Comparison of ENCODE assay signal across 8 cellular contexts in the genomic region with DNA sequence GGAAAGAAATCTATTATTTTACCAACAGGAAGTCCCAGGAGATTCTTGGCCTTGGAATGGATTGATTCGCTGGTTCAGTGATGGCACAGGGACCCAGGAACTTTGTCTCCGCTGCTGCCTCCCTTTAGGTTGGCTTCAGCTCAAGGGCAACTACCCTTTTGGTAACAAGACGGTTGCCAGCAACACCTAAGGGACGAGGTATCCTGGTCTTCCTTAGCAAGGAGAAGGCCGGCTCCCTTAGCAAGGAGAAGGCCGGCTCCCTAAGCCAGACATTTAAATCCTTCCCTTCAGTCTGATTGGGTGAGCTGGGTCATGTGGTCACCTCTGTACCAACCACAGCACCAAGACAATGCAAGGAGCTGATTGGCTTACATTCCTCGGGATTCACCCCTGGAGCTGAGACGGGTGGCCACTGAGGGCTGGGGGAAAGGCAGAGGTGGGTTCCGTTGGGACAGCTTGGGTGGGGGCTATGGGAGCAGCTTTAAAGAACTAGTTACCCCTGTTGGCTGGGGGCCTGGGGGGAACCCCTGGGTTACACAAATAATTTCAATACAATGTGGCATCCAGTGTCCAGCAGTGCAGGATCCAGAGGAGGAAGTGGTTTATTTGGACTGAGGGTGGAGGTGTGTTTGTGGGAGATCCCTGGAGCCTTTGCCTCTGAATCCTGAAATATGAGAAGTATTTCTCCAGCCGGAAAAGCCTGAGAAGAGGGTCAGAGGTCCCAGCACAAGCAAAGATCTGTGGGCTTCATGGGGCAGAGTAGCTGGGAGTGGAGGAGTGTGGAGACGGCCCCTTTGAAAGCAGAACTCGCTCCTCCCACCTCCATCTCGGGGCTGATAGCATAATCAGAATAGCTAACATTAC. TPM values are rescaled to one million over a fixed set of nuclear protein-coding genes. Genes with fewer than 3 reads are reported as not detected.
DNase-seq lines count a peak whose midpoint lies in the region; ATAC-seq and TF ChIP-seq lines count a peak whose summit lies in the region.

No MANE protein-coding gene starts in this region.

- no peak for TF ChIP-seq CTCF in Caco-2 (IDR thresholded peaks at IDR 0.05; ENCODE audit: insufficient read depth in 1 of 2, low read depth in 1 of 2, low read length in 1 of 2, severe bottlenecking in 1 of 2, unreplicated experiment in 1 of 2)
- TF ChIP-seq CTCF in neural progenitor cell (IDR thresholded peaks at IDR 0.05) = no peak
- TF ChIP-seq CTCF in natural killer cell (IDR thresholded peaks at IDR 0.05) = no peak

- H3K4me1 Mint-ChIP-seq in Caco-2 (ENCODE audit: low read depth, unreplicated experiment) (peaks cover 17% of the 10 kb centered on the region), neural progenitor cell (peaks cover 38% of the 10 kb centered on the region), natural killer cell (peaks cover 13 to 15% of the 10 kb centered on the region in 2 donors)

- H4K20me1 ChIP-seq in neural progenitor cell (ENCODE audit: low read depth) = no peaks in the 10 kb centered on the region

- H3K9me3 ChIP-seq in Caco-2 (no peaks in the 10 kb centered on the region), ectodermal cell (ENCODE audit: control insufficient read depth, low read length) (no peaks in the 10 kb centered on the region), neural progenitor cell (ENCODE audit: low read depth) (no peaks in the 10 kb centered on the region)

- H3K4me3 ChIP-seq in Caco-2 (ENCODE audit: low read depth, low read length) = 0 out of 2 replicates have a peak overlapping the region, but pooled peaks have one; percentile 16
- no peak overlapping the region for H3K4me3 ChIP-seq in ectodermal cell (ENCODE audit: insufficient read depth, low read depth, low read length)
- H3K4me3 ChIP-seq in neural progenitor cell = peak overlapping the region; percentile 13

- H3K36me3 ChIP-seq in Caco-2 (ENCODE audit: control insufficient read depth, insufficient read depth, low read length) (no peaks in the 10 kb centered on the region), ectodermal cell (ENCODE audit: control insufficient read depth, insufficient read depth, low read length) (no peaks in the 10 kb centered on the region), neural progenitor cell (no peaks in the 10 kb centered on the region)

- intact Hi-C loops in Caco-2 (cut with micrococcal nuclease; ENCODE audit: unreplicated experiment) (no loop called here), natural killer cell (cut with micrococcal nuclease) (no loop called here)

- peaks cover 28% of the 10 kb centered on the region for H3F3A ChIP-seq in neural progenitor cell (ENCODE audit: low read depth)

- POLR2A ChIA-PET in Caco-2 (lab: Charles Lee) = interaction anchor here (1.0 to 1.7 kb wide), 3 partner anchors 19 to 106 kb away, joined by 4 to 12 read pairs (median 6); partner anchors contain the start of gene CLIC4

- WGBS in ectodermal cell, 2 experiments = 54 to 56% methylated on average over 12 to 13 of the region's 13 CpGs

- peak overlapping the region; percentile 70 for H3K4me2 ChIP-seq in neural progenitor cell

- no peaks in the 10 kb centered on the region for H3K9me3 Mint-ChIP-seq in Caco-2 (ENCODE audit: unreplicated experiment)
- H3K9me3 Mint-ChIP-seq in neural progenitor cell = no peaks in the 10 kb centered on the region
- no peaks in the 10 kb centered on the region for H3K9me3 Mint-ChIP-seq in natural killer cell

- no peaks in the 10 kb centered on the region for H3K79me2 ChIP-seq in neural progenitor cell (ENCODE audit: low read depth)

- CTCF ChIA-PET in Caco-2 (lab: Charles Lee) = interaction anchor here (0.7 to 1.5 kb wide), 7 partner anchors 11 to 240 kb away, joined by 3 to 14 read pairs (median 3); partner anchors contain the start of gene CLIC4

- H3K27me3 ChIP-seq in Caco-2 (replicated peaks; ENCODE audit: control insufficient read depth, insufficient read depth, low read length) (no peaks in the 10 kb centered on the region), ectodermal cell (ENCODE audit: control insufficient read depth, insufficient read depth, low read length, poor library complexity, severe bottlenecking) (no peaks in the 10 kb centered on the region), neural progenitor cell (peaks cover 8% of the 10 kb centered on the region)

- H3K4me1 ChIP-seq in Caco-2 (peaks cover 16% of the 10 kb centered on the region), ectodermal cell (ENCODE audit: control insufficient read depth, insufficient read depth, low read length) (peaks cover 14% of the 10 kb centered on the region), neural progenitor cell (peaks cover 17% of the 10 kb centered on the region)

- peak; percentile 69 to 81 for DNase-seq in Caco-2
- DNase-seq in NCI-H69 (lab: John Stamatoyannopoulos, UW) = peak; percentile 71
- DNase-seq in neural progenitor cell (ENCODE audit: low spot score) = peak; percentile 40
- DNase-seq in NCI-H524 treated with DMSO at 0.1 percent for 48 hours (lab: John Stamatoyannopoulos, UW) = no peak
- no peak for DNase-seq in natural killer cell
- DNase-seq in NCI-H526 (lab: John Stamatoyannopoulos, UW) = no peak

- H3K27me3 Mint-ChIP-seq in Caco-2 (ENCODE audit: insufficient read depth, unreplicated experiment) (no peaks in the 10 kb centered on the region), neural progenitor cell (ENCODE audit: insufficient read depth, low read depth) (peaks cover 3% of the 10 kb centered on the region), natural killer cell (ENCODE audit: low read depth in 2 of 2) (no peaks in the 10 kb centered on the region)

- no peak overlapping the region for H3K9ac ChIP-seq in neural progenitor cell

- ATAC-seq in natural killer cell = no peak
- no peak for ATAC-seq in GM19463 (IDR thresholded peaks at IDR 0.05; ENCODE audit: unreplicated experiment)

- H3K4me3 Mint-ChIP-seq in Caco-2 (ENCODE audit: unreplicated experiment) (peak overlapping the region; percentile 68), neural progenitor cell (peak overlapping the region; percentile 79), natural killer cell (no peak overlapping the region)

- peak overlapping the region; percentile 70 for H2AFZ ChIP-seq in neural progenitor cell (replicated peaks)

- H3K27ac ChIP-seq in ectodermal cell (ENCODE audit: insufficient read depth, low read depth, low read length, poor library complexity, severe bottlenecking) (peak overlapping the region; percentile 1), neural progenitor cell (no peak overlapping the region)

- H3K36me3 Mint-ChIP-seq in Caco-2 (ENCODE audit: insufficient read depth, unreplicated experiment) = no peaks in the 10 kb centered on the region
- no peaks in the 10 kb centered on the region for H3K36me3 Mint-ChIP-seq in neural progenitor cell
- H3K36me3 Mint-ChIP-seq in natural killer cell = no peaks in the 10 kb centered on the region

- TSS peak; percentile 73 for BruUV-seq in Caco-2 (replicated peaks; lab: Mats Ljungman, UMichigan)

- peak overlapping the region; percentile 85 for H3K27ac Mint-ChIP-seq in Caco-2 (ENCODE audit: unreplicated experiment)
- peak overlapping the region; percentile 98 for H3K27ac Mint-ChIP-seq in neural progenitor cell
- no peak overlapping the region for H3K27ac Mint-ChIP-seq in natural killer cell

RNA-seq across cellular contexts. Expression of gene CLIC4, which starts 20.7 kb away (rescaled TPM):
- total RNA-seq in Caco-2 (2022) (125 and 140 TPM in 2 replicates), neural progenitor cell (ENCODE audit: low replicate concordance) (185 and 263 TPM in 2 replicates), natural killer cell (10 to 100 TPM in 1 of 3 donors, 1 to 10 TPM in 2; 3.8 to 11.5 (median 5.0) TPM)
- 208 TPM for polyA plus RNA-seq in ectodermal cell (2013, experiment 1 of 4)
- 219 TPM for polyA plus RNA-seq in ectodermal cell (2013, experiment 2 of 4)
- 161 TPM for polyA plus RNA-seq in ectodermal cell (2013, experiment 3 of 4)
- polyA plus RNA-seq in ectodermal cell (2013, experiment 4 of 4) = 170 TPM

Comparison
In these comparisons a context has a peak if more than half of its experiments do, and no peak if none do; other contexts are left out.
1. DNase-seq: peak in Caco-2 (2 of 2), NCI-H69 (single experiment) and neural progenitor cell (single experiment); none in NCI-H524 treated with DMSO at 0.1 percent for 48 hours (single experiment), natural killer cell (single experiment) and NCI-H526 (0 of 2).
2. H3K27ac Mint-ChIP-seq: peak in Caco-2 (single experiment) and neural progenitor cell (single experiment); none in natural killer cell (0 of 2).
3. RNA of gene CLIC4, which starts 20.7 kb away (total RNA-seq): 185 to 263 TPM in neural progenitor cell and 125 to 140 TPM in Caco-2; 3.8 to 11.5 TPM in natural killer cell; every median in the first group is over 10 times any median in the second.